In genomic region chr1:32239790-32240139, GRCh38 we compare ENCODE assay signal across 11 cellular contexts. TPM values are rescaled to one million over a fixed set of nuclear protein-coding genes. Genes with fewer than 3 reads are reported as not detected.
DNase-seq lines count a peak whose midpoint lies in the region; ATAC-seq and TF ChIP-seq lines count a peak whose summit lies in the region.
"Had no signal": no experiment of that assay in that cellular context is flagged by ENCODE, and none has a peak within 500 bp of the region (broad histone marks: within the 10 kb centered on the region; RNA-seq: fewer than 3 reads in every experiment).

No MANE protein-coding gene starts in this region.

- peak overlapping the region; percentile 61 to 70 for H3K4me3 ChIP-seq in right atrium auricular region

- H3K36me3 ChIP-seq in right atrium auricular region = no peaks in the 10 kb centered on the region

- intact Hi-C loops in activated B cell treated with CpG ODN at 0.5 μM for 24 hours (cut with micrococcal nuclease) = loop anchor here (1.0 to 2.0 kb wide), 3 partner anchors 15 to 97 kb away; partner anchors contain the start of genes HDAC1 and MARCKSL1

- POLR2A ChIA-PET in activated B cell treated with CpG ODN at 0.5 μM for 24 hours (lab: Charles Lee) = interaction anchor here (0.9 to 5.2 kb wide), 14 partner anchors 8 to 155 kb away, joined by 3 to 142 read pairs (median 18); partner anchors contain the start of genes BSDC1, CCDC28B, EIF3I and HDAC1

- H3K4me1 Mint-ChIP-seq in activated B cell treated with CpG ODN at 0.5 μM for 24 hours = peaks cover 21% of the 10 kb centered on the region
- H3K4me1 Mint-ChIP-seq in stimulated activated effector memory CD8-positive, alpha-beta T cell treated with anti-CD3 and anti-CD28 coated beads, Interleukin-12 subunit alpha, Interleukin-12 subunit beta, amount 100 ng/mL, for 72 hours = peaks cover 15% of the 10 kb centered on the region

- H3K27ac Mint-ChIP-seq in activated B cell treated with CpG ODN at 0.5 μM for 24 hours = peak overlapping the region; percentile 87
- H3K27ac Mint-ChIP-seq in stimulated activated effector memory CD8-positive, alpha-beta T cell treated with anti-CD3 and anti-CD28 coated beads, Interleukin-12 subunit alpha, Interleukin-12 subunit beta, amount 100 ng/mL, for 72 hours = no peak overlapping the region

- no peaks in the 10 kb centered on the region for H3K36me3 Mint-ChIP-seq in activated B cell treated with CpG ODN at 0.5 μM for 24 hours (ENCODE audit: low read depth)
- no peaks in the 10 kb centered on the region for H3K36me3 Mint-ChIP-seq in stimulated activated effector memory CD8-positive, alpha-beta T cell treated with anti-CD3 and anti-CD28 coated beads, Interleukin-12 subunit alpha, Interleukin-12 subunit beta, amount 100 ng/mL, for 72 hours

- no peaks in the 10 kb centered on the region for H3K27me3 Mint-ChIP-seq in activated B cell treated with CpG ODN at 0.5 μM for 24 hours

- no peak for ATAC-seq in activated B cell treated with CpG ODN at 0.5 μM for 24 hours (ENCODE audit: low read depth)
- ATAC-seq in stimulated activated effector memory CD8-positive, alpha-beta T cell treated with anti-CD3 and anti-CD28 coated beads, Interleukin-12 subunit alpha, Interleukin-12 subunit beta, amount 100 ng/mL, for 72 hours = no peak
- no peak for ATAC-seq in GM21619 (IDR thresholded peaks at IDR 0.05; ENCODE audit: unreplicated experiment)

- peak overlapping the region; percentile 89 for H3K4me3 Mint-ChIP-seq in activated B cell treated with CpG ODN at 0.5 μM for 24 hours
- peak overlapping the region; percentile 83 for H3K4me3 Mint-ChIP-seq in stimulated activated effector memory CD8-positive, alpha-beta T cell treated with anti-CD3 and anti-CD28 coated beads, Interleukin-12 subunit alpha, Interleukin-12 subunit beta, amount 100 ng/mL, for 72 hours

- H3K4me1 ChIP-seq in right atrium auricular region = peaks cover 0 to 25% of the 10 kb centered on the region in 2 donors

- CTCF ChIA-PET in activated B cell treated with CpG ODN at 0.5 μM for 24 hours (lab: Charles Lee) = interaction anchor here (0.6 to 4.3 kb wide), 15 partner anchors 11 to 120 kb away, joined by 3 to 42 read pairs (median 10); partner anchors contain the start of genes CCDC28B, HDAC1, LCK and MARCKSL1

- no peaks in the 10 kb centered on the region for H3K9me3 ChIP-seq in right atrium auricular region

- TF ChIP-seq CTCF in activated B cell treated with CpG ODN at 0.5 μM for 24 hours (IDR thresholded peaks at IDR 0.05) (no peak), right atrium auricular region (IDR thresholded peaks at IDR 0.05) (no peak)

- H3K27ac ChIP-seq in right atrium auricular region = peak overlapping the region; percentile 85 to 88
- H3K27ac ChIP-seq: HL-60 had no signal

- DNase-seq in NCI-H1417 (lab: John Stamatoyannopoulos, UW) = peak; percentile 60 to 85 (median 84)
- DNase-seq in NCI-H1417 treated with DMSO at 0.1 percent for 48 hours (lab: John Stamatoyannopoulos, UW) = no peak
- no peak for DNase-seq in activated B cell treated with CpG ODN at 0.5 μM for 24 hours
- DNase-seq in right atrium auricular region (ENCODE audit: low spot score) = no peak
- DNase-seq in stimulated activated effector memory CD8-positive, alpha-beta T cell treated with anti-CD3 and anti-CD28 coated beads, Interleukin-12 subunit alpha, Interleukin-12 subunit beta, amount 100 ng/mL, for 72 hours (ENCODE audit: low spot score in 2 of 2) = no peak
- DNase-seq in NOMO-1 treated with dmso at 0.1 percent for 144 hours (lab: John Stamatoyannopoulos, UW; ENCODE audit: unreplicated experiment) = no peak
- no peak for DNase-seq in germinal center (ENCODE audit: low spot score)

- H3K27me3 ChIP-seq in right atrium auricular region = no peaks in the 10 kb centered on the region

- no peaks in the 10 kb centered on the region for H3K9me3 Mint-ChIP-seq in activated B cell treated with CpG ODN at 0.5 μM for 24 hours
- no peaks in the 10 kb centered on the region for H3K9me3 Mint-ChIP-seq in stimulated activated effector memory CD8-positive, alpha-beta T cell treated with anti-CD3 and anti-CD28 coated beads, Interleukin-12 subunit alpha, Interleukin-12 subunit beta, amount 100 ng/mL, for 72 hours

RNA-seq across cellular contexts. Expression of gene FAM167B, which starts 7.3 kb away (rescaled TPM):
- total RNA-seq in activated B cell treated with CpG ODN at 0.5 μM for 24 hours (1.2 and 1.4 TPM in 2 replicates), right atrium auricular region (1 to 10 TPM; 2.1 to 6.4 TPM)

RNA-seq across cellular contexts. Expression of gene LCK, which starts 11.3 kb away (rescaled TPM):
- total RNA-seq in activated B cell treated with CpG ODN at 0.5 μM for 24 hours = 16.6 and 16.8 TPM in 2 replicates
- under 1 TPM; 0.74 to 0.98 TPM for total RNA-seq in right atrium auricular region
- total RNA-seq: A172 had no signal

RNA-seq across cellular contexts. Expression of gene EIF3I, which starts 17.6 kb away (rescaled TPM):
- total RNA-seq in activated B cell treated with CpG ODN at 0.5 μM for 24 hours = 196 and 213 TPM in 2 replicates
- 100 to 1,000 TPM; 123 to 131 TPM for total RNA-seq in right atrium auricular region

RNA-seq across cellular contexts. Expression of gene TMEM234, which starts 17.6 kb away (rescaled TPM):
- 31.8 and 35.5 TPM in 2 replicates for total RNA-seq in activated B cell treated with CpG ODN at 0.5 μM for 24 hours
- 1 to 10 TPM; 8.1 to 8.9 TPM for total RNA-seq in right atrium auricular region

RNA-seq across cellular contexts. Expression of gene DCDC2B, which starts 30.9 kb away (rescaled TPM):
- total RNA-seq in activated B cell treated with CpG ODN at 0.5 μM for 24 hours = not detected in 2 replicates
- total RNA-seq in right atrium auricular region = not detected
- total RNA-seq: A172, dermis microvascular lymphatic vessel endothelial cell had no signal

Comparison
In these comparisons a context has a peak if more than half of its experiments do, and no peak if none do; other contexts are left out.
1. DNase-seq: peak in NCI-H1417 (3 of 3); none in NCI-H1417 treated with DMSO at 0.1 percent for 48 hours (single experiment), activated B cell treated with CpG ODN at 0.5 μM for 24 hours (single experiment), right atrium auricular region (single experiment), stimulated activated effector memory CD8-positive, alpha-beta T cell treated with anti-CD3 and anti-CD28 coated beads, Interleukin-12 subunit alpha, Interleukin-12 subunit beta, amount 100 ng/mL, for 72 hours (0 of 2), NOMO-1 treated with dmso at 0.1 percent for 144 hours (single experiment) and germinal center (single experiment).